In genomic region chr6:90669420-90669819, GRCh38 we compare ENCODE assay signal across 20 cellular contexts.
DNase-seq lines count a peak whose midpoint lies in the region; ATAC-seq, FAIRE-seq and TF ChIP-seq lines count a peak whose summit lies in the region.
"Had no signal": no experiment of that assay in that cellular context is flagged by ENCODE, and none has a peak within 500 bp of the region (broad histone marks: within the 10 kb centered on the region; RNA-seq: fewer than 3 reads in every experiment).

No MANE protein-coding gene starts in this region.

- H3K14ac ChIP-seq in H1 (ENCODE audit: insufficient read length) = no peak overlapping the region

- no peak overlapping the region for H2AFZ ChIP-seq in H1 (ENCODE audit: low read length)
- H2AFZ ChIP-seq in neural progenitor cell (replicated peaks) = no peak overlapping the region

- H4K20me1 ChIP-seq in H1 (replicated peaks in 1 of 2; ENCODE audit: control insufficient read depth in 1 of 2, insufficient read depth in 2 of 2, low read length in 2 of 2) = no peaks in the 10 kb centered on the region
- H4K20me1 ChIP-seq in neural progenitor cell (ENCODE audit: low read depth) = no peaks in the 10 kb centered on the region
- H4K20me1 ChIP-seq: BLaER1 had no signal

- H3K4ac ChIP-seq in H1 (replicated peaks; ENCODE audit: insufficient read length, low read depth, low read length) = no peak overlapping the region

- H3K18ac ChIP-seq in H1 (ENCODE audit: extremely low read depth, low read length) = no peak overlapping the region

- H2BK120ac ChIP-seq in H1 (replicated peaks; ENCODE audit: low read depth, low read length) = peak overlapping the region; percentile 87

- no peak overlapping the region for H3K23ac ChIP-seq in H1 (ENCODE audit: insufficient read length)

- TF ChIP-seq CTCF in A673 (conservative IDR thresholded peaks at IDR 0.05; ENCODE audit: low read depth, low read length) = no peak
- TF ChIP-seq CTCF in H1 (IDR thresholded peaks at IDR 0.05; ENCODE audit: control extremely low read depth in 1 of 3, insufficient read depth in 1 of 3, low read depth in 1 of 3, low read length in 3 of 3) = no peak
- TF ChIP-seq CTCF in neural progenitor cell (IDR thresholded peaks at IDR 0.05) = no peak

- intact Hi-C loops in A673 (cut with micrococcal nuclease; ENCODE audit: unreplicated experiment) (no loop called here), left ventricle myocardium superior (cut with micrococcal nuclease) (no loop called here)

- H3F3A ChIP-seq in neural progenitor cell (ENCODE audit: low read depth) = no peaks in the 10 kb centered on the region

- no peak for TF ChIP-seq RAD21 in H1 (IDR thresholded peaks at IDR 0.05 in 1 of 2, conservative IDR thresholded peaks at IDR 0.05 in 1 of 2; ENCODE audit: low read depth in 2 of 2, low read length in 2 of 2)

- no peaks in the 10 kb centered on the region for H3K4me1 Mint-ChIP-seq in neural progenitor cell
- H3K4me1 Mint-ChIP-seq: CD14-positive monocyte; CD4-positive, alpha-beta memory T cell had no signal

- no peak for ATAC-seq in left ventricle myocardium superior
- ATAC-seq in GM21737 (IDR thresholded peaks at IDR 0.05; ENCODE audit: unreplicated experiment) = no peak
- ATAC-seq: A549, GM12878, HCT116 had no signal

- H3K4me2 ChIP-seq in H1 (ENCODE audit: insufficient read depth in 1 of 2, low read depth in 2 of 2, low read length in 2 of 2) = no peak overlapping the region
- H3K4me2 ChIP-seq in neural progenitor cell = peak overlapping the region; percentile 9
- H3K4me2 ChIP-seq: A549, BLaER1, KMS-11 had no signal

- H3K79me2 ChIP-seq in H1 (ENCODE audit: control insufficient read depth in 1 of 2, insufficient read depth in 2 of 2, low read length in 2 of 2) = peaks cover 0 to 3% of the 10 kb centered on the region in 2 experiments; a peak in 1 of 4 replicates
- no peaks in the 10 kb centered on the region for H3K79me2 ChIP-seq in neural progenitor cell (ENCODE audit: low read depth)

- no peaks in the 10 kb centered on the region for H3K36me3 Mint-ChIP-seq in neural progenitor cell
- H3K36me3 Mint-ChIP-seq: CD14-positive monocyte; CD4-positive, alpha-beta memory T cell had no signal

- H2BK20ac ChIP-seq in H1 (ENCODE audit: low read length) = no peak overlapping the region

- H3K4me1 ChIP-seq in A673 (ENCODE audit: insufficient read depth, low read length, poor library complexity, severe bottlenecking) = peaks cover 17% of the 10 kb centered on the region
- peaks cover 24% of the 10 kb centered on the region for H3K4me1 ChIP-seq in HUES48 (ENCODE audit: control insufficient read depth, insufficient read depth, low read length)
- H3K4me1 ChIP-seq in H1 (replicated peaks in 1 of 4; ENCODE audit: control insufficient read depth in 3 of 4, insufficient read depth in 4 of 4, low read length in 3 of 4) = peaks cover 0 to 5% (median 0%) of the 10 kb centered on the region in 4 experiments; a peak in 1 of 7 replicates
- H3K4me1 ChIP-seq in neural progenitor cell = peaks cover 19% of the 10 kb centered on the region
- H3K4me1 ChIP-seq: A549, BLaER1 had no signal

- no peak overlapping the region for H3K4me3 Mint-ChIP-seq in neural progenitor cell
- H3K4me3 Mint-ChIP-seq: CD14-positive monocyte; CD4-positive, alpha-beta memory T cell; HFFc6 had no signal

- H3K9ac ChIP-seq in HUES48 (ENCODE audit: low read depth, low read length) (0 out of 2 replicates have a peak overlapping the region, but pooled peaks have one; percentile 14), H1 (replicated peaks in 1 of 4; ENCODE audit: extremely low read depth in 1 of 4, low read depth in 3 of 4, low read length in 3 of 4) (no peak overlapping the region), neural progenitor cell (no peak overlapping the region)
- H3K9ac ChIP-seq: BLaER1, KMS-11 had no signal

- no peak overlapping the region for H4K5ac ChIP-seq in H1 (ENCODE audit: insufficient read length, low read depth, low read length)

- H3K27me3 Mint-ChIP-seq in neural progenitor cell (ENCODE audit: insufficient read depth, low read depth) = no peaks in the 10 kb centered on the region

- no peak for TF ChIP-seq EP300 in H1 (IDR thresholded peaks at IDR 0.05; ENCODE audit: borderline replicate concordance in 1 of 2, low read depth in 2 of 2, low read length in 2 of 2)

- BruUV-seq in A673 (replicated peaks; lab: Mats Ljungman, UMichigan) = no TSS peak

- H3K4me3 ChIP-seq in A673 (ENCODE audit: low read depth, low read length, poor library complexity, severe bottlenecking) (no peak overlapping the region), HUES48 (ENCODE audit: low read depth, low read length) (no peak overlapping the region), H1 (ENCODE audit: extremely low read depth in 1 of 4, insufficient read depth in 2 of 4, low read depth in 3 of 4, low read length in 4 of 4) (no peak overlapping the region), neural progenitor cell (no peak overlapping the region)
- H3K4me3 ChIP-seq: A549, BLaER1, GM12878 had no signal

- H3K27ac ChIP-seq in A673 (ENCODE audit: low read depth, low read length, poor library complexity, severe bottlenecking) (no peak overlapping the region), HUES48 (ENCODE audit: low read depth, low read length) (peak overlapping the region; percentile 66), H1 (ENCODE audit: low read depth, low read length) (no peak overlapping the region), neural progenitor cell (no peak overlapping the region)
- H3K27ac ChIP-seq: 22Rv1, A549, BLaER1, KMS-11 had no signal

- H2BK5ac ChIP-seq in H1 (ENCODE audit: low read depth, low read length) = no peak overlapping the region; the same call in 1 of the 2 replicates

- H3K36me3 ChIP-seq in A673 (ENCODE audit: insufficient read depth, low read length, poor library complexity, severe bottlenecking) (no peaks in the 10 kb centered on the region), HUES48 (ENCODE audit: control insufficient read depth, insufficient read depth, low read length) (no peaks in the 10 kb centered on the region), H1 (ENCODE audit: control insufficient read depth in 2 of 4, insufficient read depth in 4 of 4, low read length in 3 of 4) (no peaks in the 10 kb centered on the region), neural progenitor cell (no peaks in the 10 kb centered on the region)
- H3K36me3 ChIP-seq: BLaER1 had no signal

- CTCF ChIA-PET in A673 (lab: Charles Lee) = no interaction called here
- CTCF ChIA-PET in H1 (lab: Charles Lee; ENCODE audit: partially characterized antibody) = no interaction called here

- H3K23me2 ChIP-seq in H1 (ENCODE audit: low read depth, low read length) = no peaks in the 10 kb centered on the region; the same call in 1 of the 2 replicates

- peak; percentile 35 for DNase-seq in A673 (ENCODE audit: low spot score)
- no peak for DNase-seq in H1 (ENCODE audit: low read depth in 1 of 2, low spot score in 2 of 2)
- DNase-seq in neural progenitor cell (ENCODE audit: low spot score) = no peak
- DNase-seq in DMS 273 treated with DMSO at 0.1 percent for 48 hours (lab: John Stamatoyannopoulos, UW) = no peak
- DNase-seq in left ventricle myocardium superior = no peak
- DNase-seq: CD4-positive, alpha-beta memory T cell; DMS79 treated with DMSO at 0.1 percent for 48 hours; EL; HFFc6 had no signal

- H2BK12ac ChIP-seq in H1 (ENCODE audit: low read depth, low read length) = no peak overlapping the region

- H2BK15ac ChIP-seq in H1 (ENCODE audit: low read length) = no peak overlapping the region

- no peak for FAIRE-seq in H1 (lab: Jason Lieb, UNC)
- FAIRE-seq: A549, GM12878, H54, HTR-8/SVneo had no signal

- no peak overlapping the region for H4K91ac ChIP-seq in H1 (replicated peaks; ENCODE audit: insufficient read length, low read length)

- H3K9me3 ChIP-seq in A673 (ENCODE audit: low read depth, low read length, poor library complexity, severe bottlenecking) (no peaks in the 10 kb centered on the region), HUES48 (ENCODE audit: control insufficient read depth, insufficient read depth, low read length) (no peaks in the 10 kb centered on the region), H1 (ENCODE audit: insufficient read depth in 2 of 2, low read depth in 1 of 2, low read length in 1 of 2) (no peaks in the 10 kb centered on the region), neural progenitor cell (ENCODE audit: low read depth) (peaks cover 3% of the 10 kb centered on the region)
- H3K9me3 ChIP-seq: A549, BLaER1 had no signal

- H3K79me1 ChIP-seq in H1 (ENCODE audit: low read depth, low read length) = no peaks in the 10 kb centered on the region

- H4K8ac ChIP-seq in H1 (ENCODE audit: extremely low read depth, insufficient read depth, low read length) = no peak overlapping the region

- POLR2A ChIA-PET in A673 (lab: Charles Lee; ENCODE audit: low non-redundant PET) = no interaction called here
- POLR2A ChIA-PET in H1 (lab: Charles Lee; ENCODE audit: partially characterized antibody) = no interaction called here

- H3K27ac Mint-ChIP-seq in neural progenitor cell = no peak overlapping the region
- H3K27ac Mint-ChIP-seq: CD14-positive monocyte; CD4-positive, alpha-beta memory T cell; HFFc6 had no signal

- no peaks in the 10 kb centered on the region for H3K9me3 Mint-ChIP-seq in neural progenitor cell
- H3K9me3 Mint-ChIP-seq: CD4-positive, alpha-beta memory T cell had no signal

- no peak overlapping the region for H3K56ac ChIP-seq in H1 (replicated peaks; ENCODE audit: insufficient read length, low read depth, low read length)

- no peak overlapping the region for H2AK5ac ChIP-seq in H1 (ENCODE audit: low read depth, low read length)

- H3K27me3 ChIP-seq in A673 (replicated peaks; ENCODE audit: insufficient read depth, low read depth, low read length, poor library complexity) = no peaks in the 10 kb centered on the region
- H3K27me3 ChIP-seq in HUES48 (ENCODE audit: control insufficient read depth, insufficient read depth, low read length) = no peaks in the 10 kb centered on the region
- H3K27me3 ChIP-seq in H1 (replicated peaks in 1 of 4; ENCODE audit: control insufficient read depth in 3 of 4, extremely low read depth in 1 of 4, insufficient read depth in 3 of 4, low read length in 3 of 4) = no peaks in the 10 kb centered on the region
- peaks cover 2% of the 10 kb centered on the region for H3K27me3 ChIP-seq in neural progenitor cell
- H3K27me3 ChIP-seq: BLaER1 had no signal

- TF ChIP-seq POLR2A in H1 (IDR thresholded peaks at IDR 0.05; ENCODE audit: control extremely low read depth in 1 of 2, low read depth in 2 of 2, low read length in 2 of 2) = no peak

- WGBS in H1 (ENCODE audit: extremely low coverage in 1 of 2, insufficient coverage in 1 of 2, insufficient read length in 1 of 2, insufficient replicate concordance in 2 of 2, low coverage in 1 of 2, low lambda C conversion rate in 2 of 2, missing lambda C conversion rate in 1 of 2), 2 experiments = 31% methylated on average over 2 of the region's 2 CpGs; no CpG with 5 or more reads in 1 of the 2 experiments

TF ChIP-seq in H1, 55 proteins besides CTCF, POLR2A, EP300 and RAD21 (continues in another document):
- no peak for TF ChIP-seq CHD1 (IDR thresholded peaks at IDR 0.05; ENCODE audit: low read depth, low read length)
- no peak for TF ChIP-seq RNF2 (IDR thresholded peaks at IDR 0.05; ENCODE audit: borderline replicate concordance, low read depth, low read length, missing control alignments, poor library complexity, severe bottlenecking)
- no peak for TF ChIP-seq CBX5 (IDR thresholded peaks at IDR 0.05; ENCODE audit: low read depth, low read length)
- no peak for TF ChIP-seq EZH2 (IDR thresholded peaks at IDR 0.05; ENCODE audit: low read depth, low read length, severe bottlenecking)
- no peak for TF ChIP-seq SP2 (IDR thresholded peaks at IDR 0.05; ENCODE audit: low read length)
